ENCODE assay signal across 18 cellular contexts in genomic region chr6:170234419-170234818, GRCh38. TPM values are rescaled to one million over a fixed set of nuclear protein-coding genes. Genes with fewer than 3 reads are reported as not detected.
DNase-seq lines count a peak whose midpoint lies in the region; ATAC-seq lines count a peak whose summit lies in the region.
"Had no signal": no experiment of that assay in that cellular context is flagged by ENCODE, and none has a peak within 500 bp of the region (broad histone marks: within the 10 kb centered on the region; RNA-seq: fewer than 3 reads in every experiment).

No MANE protein-coding gene starts in this region.

- peaks cover 14% of the 10 kb centered on the region for H3K79me1 ChIP-seq in trophoblast cell (ENCODE audit: low read length)

- H2BK120ac ChIP-seq in trophoblast cell (ENCODE audit: insufficient read depth, low read length, poor library complexity), result no peak overlapping the region

- H3K36me3 ChIP-seq in trophoblast cell (ENCODE audit: control insufficient read depth in 1 of 2, insufficient read depth in 2 of 2, low read length in 2 of 2), result no peaks in the 10 kb centered on the region

- ATAC-seq in HG03565 (IDR thresholded peaks at IDR 0.05; ENCODE audit: unreplicated experiment), result no peak
- ATAC-seq: A549, PC-3 had no signal

- no peaks in the 10 kb centered on the region for H3K27me3 ChIP-seq in trophoblast cell (ENCODE audit: insufficient read depth, low read length)

- no peak overlapping the region for H3K9ac ChIP-seq in trophoblast cell (ENCODE audit: low read length)
- H3K9ac ChIP-seq: KMS-11 had no signal

- H3K4me2 ChIP-seq in trophoblast cell (ENCODE audit: low read length), result no peak overlapping the region
- H3K4me2 ChIP-seq: A549, KMS-11 had no signal

- H3K23ac ChIP-seq in trophoblast cell (ENCODE audit: low read length), result no peak overlapping the region

- no peak overlapping the region for H4K91ac ChIP-seq in trophoblast cell (ENCODE audit: low read depth, low read length)

- no peak overlapping the region for H3K14ac ChIP-seq in trophoblast cell (ENCODE audit: low read length)

- no peak overlapping the region for H2AK5ac ChIP-seq in trophoblast cell (ENCODE audit: low read length)

- H4K8ac ChIP-seq in trophoblast cell (ENCODE audit: low read depth, low read length), result no peak overlapping the region

- H4K12ac ChIP-seq in trophoblast cell (ENCODE audit: low read depth, low read length), result no peak overlapping the region

- no peaks in the 10 kb centered on the region for H3K9me3 ChIP-seq in trophoblast cell (ENCODE audit: insufficient read depth, low read depth, low read length)
- H3K9me3 ChIP-seq: A549 had no signal

- peak overlapping the region; percentile 17 for H3K27ac ChIP-seq in angular gyrus (ENCODE audit: low read depth, low read length)
- no peak overlapping the region for H3K27ac ChIP-seq in trophoblast cell (ENCODE audit: low read depth, low read length)
- H3K27ac ChIP-seq: A549, KMS-11 had no signal

- no peaks in the 10 kb centered on the region for H3K79me2 ChIP-seq in trophoblast cell (ENCODE audit: control insufficient read depth, insufficient read depth, low read length, poor library complexity)

- H3K18ac ChIP-seq in trophoblast cell (ENCODE audit: low read length), result no peak overlapping the region

- peaks cover 8 to 9% of the 10 kb centered on the region in 2 experiments for H3K4me1 ChIP-seq in trophoblast cell (ENCODE audit: control insufficient read depth in 1 of 2, insufficient read depth in 2 of 2, low read length in 2 of 2)
- H3K4me1 ChIP-seq: A549 had no signal

- no CpG with 5 or more reads among the region's 9 CpGs for WGBS in trophoblast cell (ENCODE audit: extremely low coverage, insufficient coverage, insufficient read length)

- H3K4ac ChIP-seq in trophoblast cell (ENCODE audit: low read depth, low read length), result no peak overlapping the region

- no peak overlapping the region for H2BK5ac ChIP-seq in trophoblast cell (ENCODE audit: low read depth, low read length, poor library complexity)

- DNase-seq in Ammon's horn (ENCODE audit: low spot score), result peak; percentile 38
- DNase-seq in globus pallidus (ENCODE audit: low spot score), result peak; percentile 70
- DNase-seq in trophoblast cell, result no peak
- no peak for DNase-seq in HuH-7 (ENCODE audit: low spot score)
- no peak for DNase-seq in AG08396 (ENCODE audit: low spot score)
- no peak for DNase-seq in SIG-M5 (lab: John Stamatoyannopoulos, UW)
- DNase-seq: AML-193; CD4-positive, alpha-beta T cell; DND-41; GDM1; NCI-H1092 treated with DMSO at 0.1 percent for 48 hours; NCI-H1694 treated with DMSO at 0.1 percent for 48 hours; NCI-H345; PC-3 had no signal

- peak overlapping the region; percentile 12 for H2BK12ac ChIP-seq in trophoblast cell (ENCODE audit: low read length)

- no peak overlapping the region for H2AFZ ChIP-seq in trophoblast cell (ENCODE audit: insufficient read depth, low read length, poor library complexity)

- H3K4me3 ChIP-seq in trophoblast cell (ENCODE audit: low read depth, low read length), result no peak overlapping the region
- H3K4me3 ChIP-seq: A549 had no signal

RNA-seq across cellular contexts. Expression of gene DLL1, which starts 56.5 kb away (rescaled TPM):
- 5.2 and 5.8 TPM in 2 replicates for polyA plus RNA-seq in trophoblast cell (2013)

Comparison
In these comparisons a context has a peak if more than half of its experiments do, and no peak if none do; other contexts are left out.
1. DNase-seq: peak in Ammon's horn (single experiment) and globus pallidus (single experiment); none in trophoblast cell (0 of 2), HuH-7 (single experiment), AG08396 (single experiment) and SIG-M5 (single experiment).